In genomic region chr22:46119729-46120419, GRCh38 we compare ENCODE assay signal across 13 cellular contexts. TPM values are rescaled to one million over a fixed set of nuclear protein-coding genes. Genes with fewer than 3 reads are reported as not detected.
DNase-seq lines count a peak whose midpoint lies in the region; ATAC-seq and TF ChIP-seq lines count a peak whose summit lies in the region.
"Had no signal": no experiment of that assay in that cellular context is flagged by ENCODE, and none has a peak within 500 bp of the region (broad histone marks: within the 10 kb centered on the region; RNA-seq: fewer than 3 reads in every experiment).

No MANE protein-coding gene starts in this region.

- H3K4me1 ChIP-seq in GM23338 (ENCODE audit: insufficient read depth) = no peaks in the 10 kb centered on the region

- H3K36me3 ChIP-seq in GM23338 (ENCODE audit: insufficient read depth) = no peaks in the 10 kb centered on the region

- H2AFZ ChIP-seq in GM23338 = no peak overlapping the region

- H3K27me3 Mint-ChIP-seq in GM23338 (ENCODE audit: insufficient read depth, low read depth, poor library complexity) = peaks cover 9% of the 10 kb centered on the region

- H3K9me3 Mint-ChIP-seq in GM23338 = no peaks in the 10 kb centered on the region
- H3K9me3 Mint-ChIP-seq: dendritic cell treated with granulocyte-macrophage colony-stimulating factor and Interleukin-4, amounts not matched to agents 40 ng/mL and 50 ng/mL, for 4 days had no signal

- intact Hi-C loops in left cardiac atrium (cut with DNase I) = loop anchor here in 1 of 2 donors (5.0 kb wide), 1 partner anchor 177 kb away; the partner anchor contains the start of gene GTSE1

- ATAC-seq in GM23338 (no peak; the same call in 2 of the 3 replicates), left cardiac atrium (peak; percentile 1 to 20), HG02571 (IDR thresholded peaks at IDR 0.05; ENCODE audit: unreplicated experiment) (no peak), HG02610 (IDR thresholded peaks at IDR 0.05; ENCODE audit: unreplicated experiment) (no peak)

- H3K4me3 ChIP-seq in GM23338 = no peak overlapping the region

- H4K20me1 ChIP-seq in GM23338 (replicated peaks; ENCODE audit: insufficient read depth) = no peaks in the 10 kb centered on the region

- no peak overlapping the region for H3K4me3 Mint-ChIP-seq in GM23338
- H3K4me3 Mint-ChIP-seq: dendritic cell treated with granulocyte-macrophage colony-stimulating factor and Interleukin-4, amounts not matched to agents 40 ng/mL and 50 ng/mL, for 4 days had no signal

- no peaks in the 10 kb centered on the region for H3F3A ChIP-seq in GM23338 (replicated peaks; ENCODE audit: low read depth)

- H3K4me1 Mint-ChIP-seq in GM23338 = no peaks in the 10 kb centered on the region

- H3K4me2 ChIP-seq in GM23338 = no peak overlapping the region

- no peak overlapping the region for H3K27ac Mint-ChIP-seq in GM23338
- H3K27ac Mint-ChIP-seq: dendritic cell treated with granulocyte-macrophage colony-stimulating factor and Interleukin-4, amounts not matched to agents 40 ng/mL and 50 ng/mL, for 4 days had no signal

- no peaks in the 10 kb centered on the region for H3K36me3 Mint-ChIP-seq in GM23338 (ENCODE audit: low read depth)

- no peaks in the 10 kb centered on the region for H3K9me2 ChIP-seq in GM23338 (ENCODE audit: insufficient read depth)

- TF ChIP-seq CTCF in GM23338 (conservative IDR thresholded peaks at IDR 0.05; ENCODE audit: low read depth in 2 of 2) = no peak

- H3K27ac ChIP-seq in GM23338 (ENCODE audit: low read depth) = no peak overlapping the region
- H3K27ac ChIP-seq in substantia nigra (ENCODE audit: low read depth, low read length, poor library complexity, severe bottlenecking) = peak overlapping the region; percentile 26

- DNase-seq in GM23338 (ENCODE audit: low spot score) (peak; percentile 45), amniotic epithelial cell (ENCODE audit: low read depth) (peak; percentile 53), left cardiac atrium (no peak), substantia nigra (lab: John Stamatoyannopoulos, UW) (peak in 1 of 49 donors; percentile 19), anterior cingulate cortex (lab: John Stamatoyannopoulos, UW) (no peak)
- DNase-seq: activated CD4-positive, alpha-beta T cell treated with anti-CD3 and anti-CD28 coated beads for 48 hours; H7; nucleus accumbens; stimulated activated CD4-positive, alpha-beta T cell treated with anti-CD3 and anti-CD28 coated beads, Interleukin-2, amount 100 ng/mL, for 24 hours; stimulated activated naive CD4-positive, alpha-beta T cell treated with Interleukin-2 at 50 U/mL for 16 hours had no signal

- H3K27me3 ChIP-seq in GM23338 (ENCODE audit: insufficient read depth) = no peaks in the 10 kb centered on the region

- H3K79me2 ChIP-seq in GM23338 (replicated peaks; ENCODE audit: insufficient read depth) = no peaks in the 10 kb centered on the region

TF ChIP-seq in GM23338, 12 proteins besides CTCF, POLR2A, EP300 and RAD21 (continues in another document):
- TF ChIP-seq NANOG (IDR thresholded peaks at IDR 0.05; ENCODE audit: borderline replicate concordance) (no peak), ETS1 (IDR thresholded peaks at IDR 0.05) (no peak), CREB1 (CRISPR knock-in tag; IDR thresholded peaks at IDR 0.05; ENCODE audit: low read depth) (no peak), JUNB (IDR thresholded peaks at IDR 0.05; ENCODE audit: unreplicated experiment) (no peak), ZNF462 (CRISPR knock-in tag; IDR thresholded peaks at IDR 0.05) (no peak), REST (IDR thresholded peaks at IDR 0.05; ENCODE audit: unreplicated experiment) (no peak), ZNF114 (CRISPR knock-in tag; IDR thresholded peaks at IDR 0.05) (no peak)

RNA-seq across cellular contexts. Expression of gene PPARA, which starts 30.5 kb away (rescaled TPM):
- total RNA-seq in GM23338 (2014; rRNA removed; shearing (Covaris generic)) = 6.0 and 12.6 TPM in 2 replicates
- polyA plus RNA-seq in GM23338 (2016; fragmentation: Nextera tagmentation; extraction: Ambion mirVana) = 4.7 and 5.1 TPM in 2 replicates
- 10 to 100 TPM; 49.6 to 66.2 TPM for total RNA-seq in left cardiac atrium

Comparison
In these comparisons a context has a peak if more than half of its experiments do, and no peak if none do; other contexts are left out.
1. ATAC-seq: peak in left cardiac atrium (2 of 2); none in GM23338 (single experiment), HG02571 (single experiment) and HG02610 (single experiment).
2. DNase-seq: peak in GM23338 (single experiment) and amniotic epithelial cell (single experiment); none in left cardiac atrium (single experiment) and anterior cingulate cortex (0 of 58).